Comparison of ENCODE assay signal across 8 cellular contexts in the genomic region with DNA sequence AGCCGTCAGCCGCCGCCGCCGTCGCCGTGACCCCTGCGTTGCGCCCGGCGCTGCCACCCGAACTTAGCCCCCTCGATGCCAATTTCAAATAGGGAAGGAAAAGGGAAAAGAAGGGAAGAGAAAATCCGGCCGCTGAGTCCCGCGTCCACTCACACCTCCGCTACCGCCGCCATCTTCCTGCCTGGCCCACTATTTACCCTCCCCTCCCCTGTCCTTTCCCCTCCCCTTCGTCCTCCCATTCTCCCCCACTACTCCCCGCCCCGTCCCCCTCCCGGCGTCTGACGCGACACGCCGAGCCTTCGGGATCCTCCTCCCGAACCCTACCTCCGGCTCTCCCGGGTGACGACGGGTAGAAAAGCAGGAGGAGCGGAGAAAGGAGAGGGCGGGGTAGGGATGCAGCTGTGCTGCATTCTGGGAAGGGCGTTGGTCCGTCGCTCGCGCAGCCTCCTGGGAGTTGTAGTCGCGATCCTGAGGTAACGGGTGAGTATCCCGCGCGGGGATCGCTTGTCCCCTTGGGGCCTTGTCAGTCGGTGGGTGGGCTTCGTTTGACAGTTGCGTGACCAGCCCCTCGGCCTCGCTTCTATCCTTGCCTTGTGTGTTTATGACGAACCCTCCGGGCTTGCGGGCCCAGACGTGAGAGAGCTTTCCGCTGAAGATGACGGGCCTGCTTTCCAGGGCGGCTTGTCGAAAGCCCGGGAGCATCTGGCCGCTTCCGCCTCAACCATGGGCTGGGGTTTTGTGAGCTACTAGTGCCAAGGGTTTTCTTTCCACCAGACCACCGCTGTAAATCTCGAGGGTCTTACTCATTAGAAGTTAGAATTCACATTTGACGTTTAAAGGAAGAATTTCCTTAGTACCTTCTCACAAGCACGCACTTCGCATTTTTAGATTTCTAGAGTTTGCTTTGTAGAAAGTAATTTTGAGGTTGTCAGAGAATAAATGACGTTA. TPM values are rescaled to one million over a fixed set of nuclear protein-coding genes. Genes with fewer than 3 reads are reported as not detected.
DNase-seq lines count a peak whose midpoint lies in the region; ATAC-seq, FAIRE-seq and TF ChIP-seq lines count a peak whose summit lies in the region.

A gene with protein sequence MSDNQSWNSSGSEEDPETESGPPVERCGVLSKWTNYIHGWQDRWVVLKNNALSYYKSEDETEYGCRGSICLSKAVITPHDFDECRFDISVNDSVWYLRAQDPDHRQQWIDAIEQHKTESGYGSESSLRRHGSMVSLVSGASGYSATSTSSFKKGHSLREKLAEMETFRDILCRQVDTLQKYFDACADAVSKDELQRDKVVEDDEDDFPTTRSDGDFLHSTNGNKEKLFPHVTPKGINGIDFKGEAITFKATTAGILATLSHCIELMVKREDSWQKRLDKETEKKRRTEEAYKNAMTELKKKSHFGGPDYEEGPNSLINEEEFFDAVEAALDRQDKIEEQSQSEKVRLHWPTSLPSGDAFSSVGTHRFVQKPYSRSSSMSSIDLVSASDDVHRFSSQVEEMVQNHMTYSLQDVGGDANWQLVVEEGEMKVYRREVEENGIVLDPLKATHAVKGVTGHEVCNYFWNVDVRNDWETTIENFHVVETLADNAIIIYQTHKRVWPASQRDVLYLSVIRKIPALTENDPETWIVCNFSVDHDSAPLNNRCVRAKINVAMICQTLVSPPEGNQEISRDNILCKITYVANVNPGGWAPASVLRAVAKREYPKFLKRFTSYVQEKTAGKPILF (minus strand): TSS at position 195 of the 948 bp plus-strand sequence. CDS start 422 bp downstream, outside the sequence.
A gene (plus strand): TSS at position 457 of the 948 bp plus-strand sequence.

- ATAC-seq in GM18520 (IDR thresholded peaks at IDR 0.05; ENCODE audit: unreplicated experiment) (peak; percentile 79), HG03064 (IDR thresholded peaks at IDR 0.05; ENCODE audit: low read depth, unreplicated experiment) (peak; percentile 63), body of pancreas (peak; percentile 98)

- peaks cover 40% of the 10 kb centered on the region for H3K4me1 ChIP-seq in body of pancreas
- peaks cover 0 to 50% (median 36%) of the 10 kb centered on the region in 4 donors for H3K4me1 ChIP-seq in sigmoid colon

- WGBS in body of pancreas, 2 donors, result 0 to 1% methylated on average over 60 to 71 of the region's 71 CpGs
- 1% methylated on average over 71 of the region's 71 CpGs for WGBS in sigmoid colon, 2 donors

- H3K36me3 ChIP-seq in body of pancreas (replicated peaks in 1 of 2; ENCODE audit: insufficient read depth in 1 of 2, low read depth in 2 of 2) (no peaks in the 10 kb centered on the region), sigmoid colon (no peaks in the 10 kb centered on the region)

- no peak for TF ChIP-seq CTCF in 22Rv1 (IDR thresholded peaks at IDR 0.05)
- no peak for TF ChIP-seq CTCF in body of pancreas (IDR thresholded peaks at IDR 0.05)
- no peak for TF ChIP-seq CTCF in sigmoid colon (IDR thresholded peaks at IDR 0.05)

- DNase-seq in NCI-H2107 treated with DMSO at 0.1 percent for 48 hours (lab: John Stamatoyannopoulos, UW; ENCODE audit: unreplicated experiment), result peak; percentile 87
- DNase-seq in body of pancreas, result peak; percentile 96 to 98 (median 97)
- peak; percentile 94 for DNase-seq in iPS DF 19.7 (ENCODE audit: low read depth, low spot score)
- DNase-seq in sigmoid colon, result peak; percentile 99

- H3K27ac ChIP-seq in 22Rv1 (peak within 1 kb of the TSS; percentile 69), body of pancreas (peak within 1 kb of the TSS; percentile 50 to 92 (median 86)), sigmoid colon (peak within 1 kb of the TSS; percentile 89 to 95 (median 92))

- H3K27me3 ChIP-seq in body of pancreas (no peaks in the 10 kb centered on the region), sigmoid colon (no peaks in the 10 kb centered on the region)

- intact Hi-C loops in body of pancreas (cut with DNase I), result no loop called here
- intact Hi-C loops in sigmoid colon (cut with DNase I), result loop anchor here (2.0 to 5.0 kb wide), 5 partner anchors 56 to 274 kb away; a partner anchor contains a TSS

- TF ChIP-seq POLR2A in body of pancreas (IDR thresholded peaks at IDR 0.05), result peak; percentile 67 to 94 (median 91)
- peak; percentile 56 to 58 for TF ChIP-seq POLR2A in sigmoid colon (IDR thresholded peaks at IDR 0.05)

- H3K9me3 ChIP-seq in body of pancreas (no peaks in the 10 kb centered on the region), sigmoid colon (no peaks in the 10 kb centered on the region)

- H3K4me3 ChIP-seq in body of pancreas, result peak within 1 kb of the TSS; percentile 69 to 84
- peak within 1 kb of the TSS; percentile 82 to 91 (median 90) for H3K4me3 ChIP-seq in sigmoid colon

- peak in 1 of 4 donors; percentile 34 for TF ChIP-seq EP300 in sigmoid colon (IDR thresholded peaks at IDR 0.05)

- peak; percentile 91 for FAIRE-seq in TTC549 (lab: Jason Lieb, UNC)

RNA-seq across cellular contexts. Expression of the first gene that starts in this region (rescaled TPM):
- total RNA-seq in body of pancreas (10 to 100 TPM; 17.8 to 19.5 TPM), sigmoid colon (10 to 100 TPM; 18.6 to 40.2 (median 37.9) TPM)
- 10 to 100 TPM; 14.1 to 20.3 (median 14.4) TPM for polyA plus RNA-seq in sigmoid colon

RNA-seq across cellular contexts. Expression of the second gene that starts in this region (rescaled TPM):
- total RNA-seq in body of pancreas (10 to 100 TPM; 18.8 to 33.5 TPM), sigmoid colon (10 to 100 TPM; 35.2 to 48.5 (median 40.5) TPM)
- 1 to 10 TPM; 3.9 to 5.4 (median 4.2) TPM for polyA plus RNA-seq in sigmoid colon

Comparison
In these comparisons a context has a peak if more than half of its experiments do, and no peak if none do; other contexts are left out.
1. Peak in every context shown above with its lines: DNase-seq, ATAC-seq, H3K4me3 ChIP-seq and H3K27ac ChIP-seq.